8 cellular contexts compared by ENCODE assay signal in genomic region chr17:74923538-74924249, GRCh38. TPM values are rescaled to one million over a fixed set of nuclear protein-coding genes. Genes with fewer than 3 reads are reported as not detected.
DNase-seq lines count a peak whose midpoint lies in the region; ATAC-seq and TF ChIP-seq lines count a peak whose summit lies in the region.

No MANE protein-coding gene starts in this region.

- DNase-seq in NCI-H2227 (lab: John Stamatoyannopoulos, UW; ENCODE audit: unreplicated experiment) (peak; percentile 54), NCI-H2227 treated with DMSO at 0.1 percent for 48 hours (lab: John Stamatoyannopoulos, UW) (no peak), NCI-H69 (lab: John Stamatoyannopoulos, UW) (peak; percentile 71), activated T-cell treated with anti-CD3 and anti-CD28 coated beads for 1 hour (ENCODE audit: low read depth) (peak; percentile 71), epithelial cell of proximal tubule (ENCODE audit: low read depth) (no peak), naive B cell (peak; percentile 49)
- DNase-seq in stimulated activated effector memory CD8-positive, alpha-beta T cell treated with anti-CD3 and anti-CD28 coated beads, Interleukin-12 subunit alpha, Interleukin-12 subunit beta, amount 100 ng/mL, for 72 hours (ENCODE audit: low spot score in 2 of 2) = peak; percentile 79 to 86

- no peaks in the 10 kb centered on the region for H3K36me3 Mint-ChIP-seq in naive B cell
- no peaks in the 10 kb centered on the region for H3K36me3 Mint-ChIP-seq in stimulated activated effector memory CD8-positive, alpha-beta T cell treated with anti-CD3 and anti-CD28 coated beads, Interleukin-12 subunit alpha, Interleukin-12 subunit beta, amount 100 ng/mL, for 72 hours

- peak; percentile 61 for TF ChIP-seq CTCF in epithelial cell of proximal tubule (conservative IDR thresholded peaks at IDR 0.05; ENCODE audit: low read depth, low read length)

- no peak overlapping the region for H3K27ac Mint-ChIP-seq in naive B cell
- no peak overlapping the region for H3K27ac Mint-ChIP-seq in stimulated activated effector memory CD8-positive, alpha-beta T cell treated with anti-CD3 and anti-CD28 coated beads, Interleukin-12 subunit alpha, Interleukin-12 subunit beta, amount 100 ng/mL, for 72 hours

- peaks cover 0 to 2% (median 0%) of the 10 kb centered on the region in 7 donors for H3K9me3 Mint-ChIP-seq in naive B cell
- H3K9me3 Mint-ChIP-seq in stimulated activated effector memory CD8-positive, alpha-beta T cell treated with anti-CD3 and anti-CD28 coated beads, Interleukin-12 subunit alpha, Interleukin-12 subunit beta, amount 100 ng/mL, for 72 hours = no peaks in the 10 kb centered on the region

- peak overlapping the region; percentile 40 for H3K4me3 ChIP-seq in epithelial cell of proximal tubule (ENCODE audit: low read depth, low read length)

- peaks cover 13 to 17% (median 17%) of the 10 kb centered on the region in 3 donors for H3K4me1 Mint-ChIP-seq in naive B cell
- H3K4me1 Mint-ChIP-seq in stimulated activated effector memory CD8-positive, alpha-beta T cell treated with anti-CD3 and anti-CD28 coated beads, Interleukin-12 subunit alpha, Interleukin-12 subunit beta, amount 100 ng/mL, for 72 hours = peaks cover 21% of the 10 kb centered on the region

- ATAC-seq in naive B cell (ENCODE audit: low read depth in 2 of 2) (peak; percentile 65 to 74), HG03469 (IDR thresholded peaks at IDR 0.05; ENCODE audit: unreplicated experiment) (no peak)
- peak; percentile 67 for ATAC-seq in stimulated activated effector memory CD8-positive, alpha-beta T cell treated with anti-CD3 and anti-CD28 coated beads, Interleukin-12 subunit alpha, Interleukin-12 subunit beta, amount 100 ng/mL, for 72 hours

- peaks cover 38 to 94% (median 73%) of the 10 kb centered on the region in 3 donors for H3K27me3 Mint-ChIP-seq in naive B cell

- H3K4me3 Mint-ChIP-seq in naive B cell = peak overlapping the region in 5 of 8 donors; percentile 64 to 85 (median 70)
- peak overlapping the region; percentile 46 for H3K4me3 Mint-ChIP-seq in stimulated activated effector memory CD8-positive, alpha-beta T cell treated with anti-CD3 and anti-CD28 coated beads, Interleukin-12 subunit alpha, Interleukin-12 subunit beta, amount 100 ng/mL, for 72 hours

RNA-seq across cellular contexts. Expression of gene OTOP2, which starts 0.4 kb away (rescaled TPM):
- total RNA-seq in epithelial cell of proximal tubule = not detected in 2 replicates
- polyA plus RNA-seq in naive B cell (ENCODE audit: low read depth in 6 of 6) = not detected

RNA-seq across cellular contexts. Expression of gene USH1G, which starts 0.6 kb away (rescaled TPM):
- not detected in 2 replicates for total RNA-seq in epithelial cell of proximal tubule
- not detected for polyA plus RNA-seq in naive B cell (ENCODE audit: low read depth in 6 of 6)

RNA-seq across cellular contexts. Expression of gene OTOP3, which starts 12.0 kb away (rescaled TPM):
- total RNA-seq in epithelial cell of proximal tubule = not detected in 2 replicates
- not detected for polyA plus RNA-seq in naive B cell (ENCODE audit: low read depth in 6 of 6)

RNA-seq across cellular contexts. Expression of gene FADS6, which starts 30.3 kb away (rescaled TPM):
- not detected in 2 replicates for total RNA-seq in epithelial cell of proximal tubule
- polyA plus RNA-seq in naive B cell (ENCODE audit: low read depth in 6 of 6) = not detected

RNA-seq across cellular contexts. Expression of gene HID1, which starts 48.9 kb away (rescaled TPM):
- total RNA-seq in epithelial cell of proximal tubule = 9.0 and 19.1 TPM in 2 replicates
- under 1 TPM in 2 of 6 donors, not detected in 4; 0.08 to 0.23 TPM for polyA plus RNA-seq in naive B cell (ENCODE audit: low read depth in 6 of 6)

Comparison
In these comparisons a context has a peak if more than half of its experiments do, and no peak if none do; other contexts are left out.
1. DNase-seq: peak in NCI-H2227 (single experiment), NCI-H69 (single experiment), activated T-cell treated with anti-CD3 and anti-CD28 coated beads for 1 hour (single experiment), naive B cell (single experiment) and stimulated activated effector memory CD8-positive, alpha-beta T cell treated with anti-CD3 and anti-CD28 coated beads, Interleukin-12 subunit alpha, Interleukin-12 subunit beta, amount 100 ng/mL, for 72 hours (2 of 2); none in NCI-H2227 treated with DMSO at 0.1 percent for 48 hours (single experiment) and epithelial cell of proximal tubule (single experiment).